8 cellular contexts compared by ENCODE assay signal in genomic region chr4:52861879-52862604, GRCh38. TPM values are rescaled to one million over a fixed set of nuclear protein-coding genes. Genes with fewer than 3 reads are reported as not detected.
DNase-seq lines count a peak whose midpoint lies in the region; ATAC-seq and TF ChIP-seq lines count a peak whose summit lies in the region.

RASL11B (plus strand) TSS chr4:52862317; CDS start chr4:52862508, 191 bp downstream.

- in situ Hi-C loops in Caki2 (cut with HindIII; ENCODE audit: low pct_unique_long_range_greater_than_20kb, low sequenced_read_pairs): no loop called here

- H3K27me3 ChIP-seq in neural cell (ENCODE audit: insufficient read depth, low read depth, low read length): peaks cover 14% of the 10 kb centered on the region

- no peak for TF ChIP-seq CTCF in fibroblast of villous mesenchyme (IDR thresholded peaks at IDR 0.05; ENCODE audit: insufficient read depth, low read depth, low read length)
- peak; percentile 71 for TF ChIP-seq CTCF in neural cell (IDR thresholded peaks at IDR 0.05; ENCODE audit: poor library complexity, severe bottlenecking)

- no peaks in the 10 kb centered on the region for H3K36me3 ChIP-seq in neural cell (ENCODE audit: insufficient read depth, low read length)

- peak within 1 kb of the TSS; percentile 63 for H3K9ac ChIP-seq in neural cell (ENCODE audit: low read length)

- DNase-seq in Caki2 (ENCODE audit: low read depth) (peak; percentile 66), HUDEP-2 (lab: John Stamatoyannopoulos, UW; ENCODE audit: unreplicated experiment in 76 of 76) (peak in 70 of 76 experiments; percentile 12 to 82 (median 54)), fibroblast of villous mesenchyme (ENCODE audit: low read depth) (peak; percentile 73)
- peak; percentile 76 for DNase-seq in activated T-helper 9 cell treated with anti-CD3 and anti-CD28 coated beads, Interleukin-2, amount 50 U/mL, for 16 hours (ENCODE audit: low read depth)
- DNase-seq in stimulated activated naive CD8-positive, alpha-beta T cell treated with anti-CD3 and anti-CD28 coated beads, Interleukin-15, Interleukin-2, amounts not matched to agents 100 U/mL and 50 U/mL, for 24 hours: peak; percentile 88

- ATAC-seq in GM21390 (IDR thresholded peaks at IDR 0.05; ENCODE audit: unreplicated experiment): peak; percentile 98
- ATAC-seq in stimulated activated naive CD8-positive, alpha-beta T cell treated with anti-CD3 and anti-CD28 coated beads, Interleukin-15, Interleukin-2, amounts not matched to agents 100 U/mL and 50 U/mL, for 24 hours: peak; percentile 98

- peak within 1 kb of the TSS; percentile 87 for H3K4me2 ChIP-seq in neural cell (ENCODE audit: low read length)

- H3K79me2 ChIP-seq in neural cell (replicated peaks; ENCODE audit: insufficient read depth, low read length): no peaks in the 10 kb centered on the region

- H3K4me3 ChIP-seq in fibroblast of villous mesenchyme (ENCODE audit: low read depth, low read length) (peak within 1 kb of the TSS; percentile 67), neural cell (ENCODE audit: low read length) (peak within 1 kb of the TSS; percentile 88)

- TF ChIP-seq RAD21 in neural cell (conservative IDR thresholded peaks at IDR 0.05): peak; percentile 52

- H3K9me3 ChIP-seq in neural cell (ENCODE audit: low read length): no peaks in the 10 kb centered on the region

- H3F3A ChIP-seq in neural cell (ENCODE audit: insufficient read depth, low read length, poor library complexity, severe bottlenecking): no peaks in the 10 kb centered on the region

- H3K9me2 ChIP-seq in neural cell (ENCODE audit: insufficient read depth, low read length): no peaks in the 10 kb centered on the region

- H4K20me1 ChIP-seq in neural cell (ENCODE audit: insufficient read depth): no peaks in the 10 kb centered on the region

- peak within 1 kb of the TSS; percentile 78 for H2AFZ ChIP-seq in neural cell (ENCODE audit: low read depth, low read length)

- H3K27ac ChIP-seq in neural cell (ENCODE audit: low read length): no peak within 1 kb of the TSS

- peak; percentile 30 for TF ChIP-seq EP300 in neural cell (conservative IDR thresholded peaks at IDR 0.05; ENCODE audit: poor library complexity, severe bottlenecking)

TF ChIP-seq in PFSK-1, 5 proteins besides CTCF, POLR2A, EP300 and RAD21:
- TF ChIP-seq SIN3A (IDR thresholded peaks at IDR 0.05; ENCODE audit: borderline replicate concordance, insufficient read depth, low read length) (no peak), FOXP2 (optimal IDR thresholded peaks at IDR 0.05; ENCODE audit: borderline replicate concordance, extremely low read depth, extremely low read length, insufficient read depth) (peak; percentile 9), POLR2AphosphoS5 (IDR thresholded peaks at IDR 0.05; ENCODE audit: low read depth, low read length) (peak; percentile 97), TAF1 (IDR thresholded peaks at IDR 0.05; ENCODE audit: borderline replicate concordance, insufficient read depth, low read length) (peak; percentile 92)

TF ChIP-seq in neural cell, 6 proteins besides CTCF, POLR2A, EP300 and RAD21:
- peak; percentile 75 for TF ChIP-seq REST (IDR thresholded peaks at IDR 0.05; ENCODE audit: borderline replicate concordance)
- TF ChIP-seq MXI1 (conservative IDR thresholded peaks at IDR 0.05; ENCODE audit: poor library complexity, severe bottlenecking): peak; percentile 93
- peak; percentile 45 for TF ChIP-seq POLR2AphosphoS5 (IDR thresholded peaks at IDR 0.05)
- no peak for TF ChIP-seq EZH2 (IDR thresholded peaks at IDR 0.05; ENCODE audit: borderline replicate concordance, insufficient read depth, low read length, poor library complexity, severe bottlenecking)
- TF ChIP-seq TAF1 (IDR thresholded peaks at IDR 0.05; ENCODE audit: low read depth): peak; percentile 91
- TF ChIP-seq SMC3 (conservative IDR thresholded peaks at IDR 0.05; ENCODE audit: poor library complexity): peak; percentile 35

RNA-seq across cellular contexts. Expression of gene RASL11B, which starts in this region (rescaled TPM):
- not detected in 2 replicates for total RNA-seq in Caki2 (2014; rRNA removed; shearing (Covaris generic); ENCODE audit: low replicate concordance)
- polyA plus RNA-seq in PFSK-1 (2012; ENCODE audit: insufficient read length, low read depth): 5.1 TPM
- total RNA-seq in fibroblast of villous mesenchyme: 0.43 and 1.3 TPM in 2 replicates
- polyA plus RNA-seq in neural cell: 2.1 and 2.6 TPM in 2 replicates
- polyA minus RNA-seq in neural cell: 5.6 and 5.8 TPM in 2 replicates

Comparison
In these comparisons a context has a peak if more than half of its experiments do, and no peak if none do; other contexts are left out.
1. Peak in DNase-seq in Caki2; RNA of the gene not detected or under 1 TPM.